In the genomic region with DNA sequence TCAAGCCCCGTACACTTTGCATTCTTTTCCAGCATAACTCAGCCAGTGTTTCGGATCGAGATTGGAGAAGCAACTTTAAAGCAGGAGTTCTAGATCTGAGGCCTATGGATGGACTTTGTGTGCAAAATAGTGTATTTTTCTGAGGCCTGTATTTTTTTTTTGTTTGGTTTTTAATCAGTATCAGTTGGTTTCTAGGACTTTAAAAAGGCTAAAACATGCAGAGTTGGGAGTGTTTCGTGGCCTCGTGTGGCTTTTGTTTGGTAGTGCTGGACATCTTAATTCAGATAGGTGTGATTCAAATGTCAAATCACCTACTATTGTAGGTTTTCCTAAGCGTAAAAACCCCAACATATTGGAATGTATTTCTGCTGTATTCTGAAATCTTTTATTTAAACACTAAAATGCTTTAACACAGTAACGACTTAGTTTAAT, we compare ENCODE assay signal across 7 cellular contexts. TPM values are rescaled to one million over a fixed set of nuclear protein-coding genes. Genes with fewer than 3 reads are reported as not detected.
DNase-seq lines count a peak whose midpoint lies in the region; ATAC-seq and TF ChIP-seq lines count a peak whose summit lies in the region.

No MANE protein-coding gene starts in this region.

- H3K23ac ChIP-seq in IMR-90 (ENCODE audit: low read depth, low read length), result peak overlapping the region; percentile 15; the same call in 1 of the 2 replicates

- peak overlapping the region; percentile 39; the same call in 1 of the 2 replicates for H3K4ac ChIP-seq in IMR-90 (ENCODE audit: low read depth, low read length)

- in situ Hi-C loops in IMR-90 (cut with MboI; ENCODE audit: low sequenced_read_pairs), result no loop called here

- POLR2A ChIA-PET in IMR-90 (lab: Charles Lee; ENCODE audit: unreplicated experiment), result interaction anchor here (0.5 kb wide), 1 partner anchor 864 kb away, joined by 4 read pairs; no protein-coding TSS in a partner anchor

- H3K9me3 Mint-ChIP-seq in brain, result peaks cover 7 to 18% (median 13%) of the 10 kb centered on the region in 5 experiments

- no peak overlapping the region for H2BK15ac ChIP-seq in IMR-90 (ENCODE audit: low read depth, low read length)

- H3K4me3 ChIP-seq in GM12875 (ENCODE audit: low read depth, low read length) (peak overlapping the region; percentile 85), IMR-90 (ENCODE audit: insufficient read depth, low read depth, low read length) (peak overlapping the region; percentile 66), mononuclear cell (ENCODE audit: low read length) (peak overlapping the region; percentile 88)

- CTCF ChIA-PET in IMR-90 (lab: Yijun Ruan, JAX), result no interaction called here

- peaks cover 10% of the 10 kb centered on the region for H4K20me1 ChIP-seq in IMR-90 (ENCODE audit: insufficient read depth, low read length)

- peak overlapping the region in 1 of 2 experiments; percentile 43; a peak in 1 of 4 replicates for H4K8ac ChIP-seq in IMR-90 (ENCODE audit: low read depth in 2 of 2, low read length in 2 of 2)

- no peak overlapping the region for H2BK20ac ChIP-seq in IMR-90 (ENCODE audit: low read depth, low read length)

- BruUV-seq in IMR-90 (replicated peaks; lab: Mats Ljungman, UMichigan), result TSS peak; percentile 46

- peak overlapping the region; percentile 83; the same call in 1 of the 2 replicates for H3K27ac ChIP-seq in IMR-90 (ENCODE audit: insufficient read depth, low read length)

- peaks cover 16% of the 10 kb centered on the region for H3K27me3 Mint-ChIP-seq in brain

- H4K5ac ChIP-seq in IMR-90 (ENCODE audit: low read depth, low read length), result no peak overlapping the region; the same call in 1 of the 2 replicates

- H3K36me3 Mint-ChIP-seq in brain, result peaks cover 39% of the 10 kb centered on the region

- 0 out of 2 replicates have a peak overlapping the region, but pooled peaks have one; percentile 10 for H3K14ac ChIP-seq in IMR-90 (replicated peaks; ENCODE audit: low read depth, low read length)

- no CpG with 5 or more reads among the region's 7 CpGs for WGBS in IMR-90 (ENCODE audit: extremely low coverage in 2 of 2, insufficient read length in 1 of 2), 2 experiments

- no peak overlapping the region for H2AK5ac ChIP-seq in IMR-90 (ENCODE audit: low read depth, low read length)

- peaks cover 44% of the 10 kb centered on the region for H3K4me1 Mint-ChIP-seq in brain

- intact Hi-C loops in IMR-90 (cut with micrococcal nuclease), result no loop called here
- intact Hi-C loops in left colon (cut with DNase I, micrococcal nuclease), result no loop called here

- H3K27me3 ChIP-seq in IMR-90 (ENCODE audit: control insufficient read depth, insufficient read depth, low read length), result no peaks in the 10 kb centered on the region
- no peaks in the 10 kb centered on the region for H3K27me3 ChIP-seq in mononuclear cell (ENCODE audit: insufficient read depth, low read length)

- H3K79me1 ChIP-seq in IMR-90 (ENCODE audit: low read depth in 1 of 2, low read length in 2 of 2), result peaks cover 15 to 32% of the 10 kb centered on the region in 2 experiments

- peak overlapping the region; percentile 95 for H2AFZ ChIP-seq in IMR-90 (replicated peaks; ENCODE audit: low read length, poor library complexity)

- H3K9ac ChIP-seq in IMR-90 (ENCODE audit: low read depth, low read length), result peak overlapping the region; percentile 76

- H4K91ac ChIP-seq in IMR-90 (ENCODE audit: insufficient read depth, low read depth, low read length), result no peak overlapping the region

- H3K9me1 ChIP-seq in IMR-90 (ENCODE audit: insufficient read depth, low read length), result no peaks in the 10 kb centered on the region

- H3K9me3 ChIP-seq in IMR-90 (ENCODE audit: control insufficient read depth, insufficient read depth, low read length) (no peaks in the 10 kb centered on the region), mononuclear cell (ENCODE audit: low read depth, low read length) (no peaks in the 10 kb centered on the region)

- TF ChIP-seq POLR2A in IMR-90 (IDR thresholded peaks at IDR 0.05; ENCODE audit: low read depth, low read length), result no peak

- no peaks in the 10 kb centered on the region; the same call in 1 of the 2 replicates for H3K4me1 ChIP-seq in IMR-90 (ENCODE audit: control insufficient read depth, insufficient read depth, low read length)
- H3K4me1 ChIP-seq in mononuclear cell (ENCODE audit: insufficient read depth, low read length), result peaks cover 33% of the 10 kb centered on the region

- no peak for TF ChIP-seq CTCF in GM12875 (IDR thresholded peaks at IDR 0.05; ENCODE audit: borderline replicate concordance, insufficient read depth, low read depth, low read length)
- TF ChIP-seq CTCF in IMR-90 (conservative IDR thresholded peaks at IDR 0.05; ENCODE audit: low read depth, low read length), result no peak
- no peak for TF ChIP-seq CTCF in brain (conservative IDR thresholded peaks at IDR 0.05)

- no peak overlapping the region; the same call in 1 of the 2 replicates for H3K18ac ChIP-seq in IMR-90 (ENCODE audit: low read depth, low read length)

- peak overlapping the region; percentile 95 to 99 (median 98) for H3K4me3 Mint-ChIP-seq in brain

- peak overlapping the region; percentile 98 to 100 (median 99) for H3K27ac Mint-ChIP-seq in brain

- no peak overlapping the region for H2BK120ac ChIP-seq in IMR-90 (ENCODE audit: low read depth, low read length)

- H3K36me3 ChIP-seq in IMR-90 (ENCODE audit: control insufficient read depth, insufficient read depth, low read length), result peaks cover 4% of the 10 kb centered on the region; the same call in 1 of the 2 replicates

- dilution Hi-C loops in IMR-90 (cut with HindIII; ENCODE audit: low sequenced_read_pairs, unreplicated experiment), result no loop called here

- no peak overlapping the region for H2BK5ac ChIP-seq in IMR-90 (ENCODE audit: low read depth, low read length, poor library complexity, severe bottlenecking)

- DNase-seq in IMR-90 (peak; percentile 61), NCI-H1436 (lab: John Stamatoyannopoulos, UW) (no peak), left colon (no peak)

- no peak for TF ChIP-seq RAD21 in IMR-90 (IDR thresholded peaks at IDR 0.05; ENCODE audit: low read length)

- no peak overlapping the region for H2AK9ac ChIP-seq in IMR-90 (replicated peaks; ENCODE audit: low read depth, low read length, poor library complexity)

- H3K4me2 ChIP-seq in IMR-90 (ENCODE audit: low read depth, low read length), result peak overlapping the region; percentile 79; the same call in 1 of the 2 replicates

- ATAC-seq in IMR-90 (ENCODE audit: low read depth) (peak; percentile 15; the same call in 1 of the 2 replicates), GM21717 (IDR thresholded peaks at IDR 0.05; ENCODE audit: unreplicated experiment) (no peak), left colon (no peak)

- peak overlapping the region; percentile 52 for H3K56ac ChIP-seq in IMR-90 (ENCODE audit: extremely low read depth, insufficient read depth, low read length)

TF ChIP-seq in IMR-90, 13 proteins besides CTCF, POLR2A, EP300 and RAD21 (continues in another document):
- TF ChIP-seq NFE2L2 (IDR thresholded peaks at IDR 0.05; ENCODE audit: low read depth, low read length) (no peak), MAFK (IDR thresholded peaks at IDR 0.05; ENCODE audit: low read depth, low read length) (no peak), FOS (IDR thresholded peaks at IDR 0.05; ENCODE audit: low read depth, low read length) (no peak), BHLHE40 (IDR thresholded peaks at IDR 0.05; ENCODE audit: low read depth, low read length) (no peak), CHD1 (IDR thresholded peaks at IDR 0.05; ENCODE audit: low read depth, low read length) (no peak), USF2 (IDR thresholded peaks at IDR 0.05; ENCODE audit: low read depth, low read length) (no peak), RCOR1 (IDR thresholded peaks at IDR 0.05; ENCODE audit: insufficient replicate concordance, low read length) (no peak), MAZ (IDR thresholded peaks at IDR 0.05; ENCODE audit: borderline replicate concordance, low read depth, low read length) (no peak), MXI1 (IDR thresholded peaks at IDR 0.05; ENCODE audit: borderline replicate concordance, low read depth, low read length) (no peak), ELK1 (IDR thresholded peaks at IDR 0.05; ENCODE audit: borderline replicate concordance, low read depth, low read length) (no peak)

RNA-seq across cellular contexts. Expression of gene PUS10, which starts 0.3 kb away (rescaled TPM):
- total RNA-seq in IMR-90 (2012; rRNA removed) (5.7 and 7.5 TPM in 2 replicates), mononuclear cell (3.6 TPM), left colon (10 to 100 TPM in 1 of 2 donors, 1 to 10 TPM in 1; 9.1 to 11.2 TPM)
- polyA plus RNA-seq in IMR-90 (2012; rRNA removed) (3.4 and 4.4 TPM in 2 replicates), brain (ENCODE audit: insufficient read depth, low read depth, low replicate concordance) (1.4 TPM)
- 0.89 and 2.1 TPM in 2 replicates for polyA plus RNA-seq in IMR-90 (2012; cell fraction: cytosol; rRNA removed)
- 0.92 and 5.5 TPM in 2 replicates for polyA plus RNA-seq in IMR-90 (2012; cell fraction: nucleus; rRNA removed; ENCODE audit: low replicate concordance)

RNA-seq across cellular contexts. Expression of gene PEX13, which starts 0.8 kb away (rescaled TPM):
- total RNA-seq in IMR-90 (2012; rRNA removed) (33.3 and 34.8 TPM in 2 replicates), mononuclear cell (32.1 TPM), left colon (10 to 100 TPM; 30.1 to 33.3 TPM)
- polyA plus RNA-seq in IMR-90 (2012; rRNA removed) (11.4 and 12.1 TPM in 2 replicates), brain (ENCODE audit: insufficient read depth, low read depth, low replicate concordance) (7.2 TPM)
- 6.3 and 15.1 TPM in 2 replicates for polyA plus RNA-seq in IMR-90 (2012; cell fraction: cytosol; rRNA removed)
- polyA plus RNA-seq in IMR-90 (2012; cell fraction: nucleus; rRNA removed; ENCODE audit: low replicate concordance), result 4.4 and 6.6 TPM in 2 replicates

RNA-seq across cellular contexts. Expression of gene SANBR, which starts 47.3 kb away (rescaled TPM):
- total RNA-seq in IMR-90 (2012; rRNA removed), result 3.8 and 5.8 TPM in 2 replicates
- polyA plus RNA-seq in IMR-90 (2012; rRNA removed), result 2.7 and 3.3 TPM in 2 replicates
- 0.57 and 1.3 TPM in 2 replicates for polyA plus RNA-seq in IMR-90 (2012; cell fraction: cytosol; rRNA removed)
- polyA plus RNA-seq in IMR-90 (2012; cell fraction: nucleus; rRNA removed; ENCODE audit: low replicate concordance), result 0.95 and 4.2 TPM in 2 replicates
- polyA plus RNA-seq in brain (ENCODE audit: insufficient read depth, low read depth, low replicate concordance), result 6.6 TPM
- total RNA-seq in mononuclear cell, result 4.4 TPM
- total RNA-seq in left colon, result 10 to 100 TPM; 11.4 to 14.4 TPM
